In genomic region chr12:24903305-24904088, GRCh38 we compare ENCODE assay signal across 9 cellular contexts. TPM values are rescaled to one million over a fixed set of nuclear protein-coding genes. Genes with fewer than 3 reads are reported as not detected.
A peak's percentile ranks its signal among the peaks of the same experiment; 100 is the strongest.
DNase-seq lines count a peak whose midpoint lies in the region; ATAC-seq and TF ChIP-seq lines count a peak whose summit lies in the region.
"Had no signal": no experiment of that assay in that cellular context is flagged by ENCODE, and none has a peak within 500 bp of the region (broad histone marks: within the 10 kb centered on the region; RNA-seq: fewer than 3 reads in every experiment).

No MANE protein-coding gene starts in this region.

- peak in 1 of 3 donors; percentile 36 for TF ChIP-seq POLR2A in body of pancreas (IDR thresholded peaks at IDR 0.05)

- H3K36me3 ChIP-seq in lung (ENCODE audit: control insufficient read depth in 2 of 2, insufficient read depth in 2 of 2, low read length in 2 of 2) (no peaks in the 10 kb centered on the region), thymus (ENCODE audit: control insufficient read depth, insufficient read depth) (no peaks in the 10 kb centered on the region), body of pancreas (replicated peaks in 1 of 2; ENCODE audit: insufficient read depth in 1 of 2, low read depth in 2 of 2) (no peaks in the 10 kb centered on the region)

- peaks cover 34% of the 10 kb centered on the region for H3K4me1 Mint-ChIP-seq in activated CD4-positive, alpha-beta T cell treated with anti-CD3 and anti-CD28 coated beads, Interleukin-2, amount 10 ng/mL, durations not matched to agents 7 days and 5 days

- H3K36me3 Mint-ChIP-seq in activated CD4-positive, alpha-beta T cell treated with anti-CD3 and anti-CD28 coated beads, Interleukin-2, amount 10 ng/mL, durations not matched to agents 7 days and 5 days (ENCODE audit: low read depth): peaks cover 4% of the 10 kb centered on the region

- H3K27me3 Mint-ChIP-seq in activated CD4-positive, alpha-beta T cell treated with anti-CD3 and anti-CD28 coated beads, Interleukin-2, amount 10 ng/mL, durations not matched to agents 7 days and 5 days: peaks cover 14% of the 10 kb centered on the region

- no peaks in the 10 kb centered on the region for H3K9me3 ChIP-seq in lung (ENCODE audit: control insufficient read depth in 2 of 2, insufficient read depth in 1 of 2, low read length in 1 of 2)
- H3K9me3 ChIP-seq in thymus (ENCODE audit: control insufficient read depth): no peaks in the 10 kb centered on the region
- H3K9me3 ChIP-seq in body of pancreas: no peaks in the 10 kb centered on the region

- H3K4me3 ChIP-seq in lung: peak overlapping the region; percentile 63
- peak overlapping the region; percentile 63 for H3K4me3 ChIP-seq in thymus (ENCODE audit: low read length)
- no peak overlapping the region for H3K4me3 ChIP-seq in body of pancreas

- peak; percentile 9 for DNase-seq in activated CD4-positive, alpha-beta T cell treated with anti-CD3 and anti-CD28 coated beads, Interleukin-2, amount 10 ng/mL, durations not matched to agents 7 days and 5 days
- no peak for DNase-seq in activated CD4-positive, alpha-beta T cell treated with anti-CD3 and anti-CD28 coated beads for 1 hour
- DNase-seq in caudate nucleus (lab: John Stamatoyannopoulos, UW) (peak in 31 of 61 donors; percentile 9 to 77 (median 60)), lung (ENCODE audit: low spot score) (no peak), body of pancreas (no peak)

- CTCF ChIA-PET in activated CD4-positive, alpha-beta T cell treated with anti-CD3 and anti-CD28 coated beads, Interleukin-2, amount 10 ng/mL, durations not matched to agents 7 days and 5 days (lab: Charles Lee): interaction anchor here (1.0 to 1.6 kb wide), 3 partner anchors 10 to 63 kb away, joined by 3 to 9 read pairs (median 4); no protein-coding TSS in a partner anchor

- WGBS in lung, 2 donors: 9 to 25% methylated on average over 27 of the region's 27 CpGs
- 3% methylated on average over 27 of the region's 27 CpGs for WGBS in thymus
- WGBS in body of pancreas, 2 donors: 51 to 76% methylated on average over 27 of the region's 27 CpGs

- TF ChIP-seq CTCF in lung (IDR thresholded peaks at IDR 0.05; ENCODE audit: control extremely low read depth, extremely low read depth) (no peak), body of pancreas (IDR thresholded peaks at IDR 0.05) (no peak)

- H3K27me3 ChIP-seq in lung (ENCODE audit: control insufficient read depth, insufficient read depth): no peaks in the 10 kb centered on the region
- H3K27me3 ChIP-seq in thymus (ENCODE audit: control insufficient read depth, insufficient read depth): peaks cover 13% of the 10 kb centered on the region
- no peaks in the 10 kb centered on the region for H3K27me3 ChIP-seq in body of pancreas

- POLR2A ChIA-PET in activated CD4-positive, alpha-beta T cell treated with anti-CD3 and anti-CD28 coated beads, Interleukin-2, amount 10 ng/mL, durations not matched to agents 7 days and 5 days (lab: Charles Lee): no interaction called here

- ATAC-seq in lung (ENCODE audit: insufficient read depth, low FRiP score) (no peak), GM18511 (IDR thresholded peaks at IDR 0.05; ENCODE audit: unreplicated experiment) (no peak), body of pancreas (no peak), GM18502 (IDR thresholded peaks at IDR 0.05; ENCODE audit: poor library complexity, unreplicated experiment) (no peak)

- H3K27ac ChIP-seq in caudate nucleus (ENCODE audit: low read depth, low read length): peak overlapping the region; percentile 77
- H3K27ac ChIP-seq in lung (ENCODE audit: low read depth in 1 of 2, low read length in 1 of 2): peak overlapping the region in 1 of 2 donors; percentile 58
- H3K27ac ChIP-seq in thymus (ENCODE audit: low read depth): no peak overlapping the region
- peak overlapping the region in 1 of 4 donors; percentile 62 for H3K27ac ChIP-seq in body of pancreas
- H3K27ac ChIP-seq: C4-2B had no signal

- H3K4me1 ChIP-seq in lung (ENCODE audit: control insufficient read depth in 2 of 2, insufficient read depth in 2 of 2, low read length in 2 of 2): peaks cover 0 to 2% of the 10 kb centered on the region in 2 donors
- H3K4me1 ChIP-seq in thymus (ENCODE audit: control insufficient read depth, insufficient read depth, low read length): peaks cover 19% of the 10 kb centered on the region
- no peaks in the 10 kb centered on the region for H3K4me1 ChIP-seq in body of pancreas

- no peaks in the 10 kb centered on the region for H3K9me3 Mint-ChIP-seq in activated CD4-positive, alpha-beta T cell treated with anti-CD3 and anti-CD28 coated beads, Interleukin-2, amount 10 ng/mL, durations not matched to agents 7 days and 5 days

- H3K27ac Mint-ChIP-seq in activated CD4-positive, alpha-beta T cell treated with anti-CD3 and anti-CD28 coated beads, Interleukin-2, amount 10 ng/mL, durations not matched to agents 7 days and 5 days: peak overlapping the region; percentile 47

- intact Hi-C loops in body of pancreas (cut with DNase I): no loop called here

- H3K4me3 Mint-ChIP-seq in activated CD4-positive, alpha-beta T cell treated with anti-CD3 and anti-CD28 coated beads, Interleukin-2, amount 10 ng/mL, durations not matched to agents 7 days and 5 days: peak overlapping the region; percentile 90

RNA-seq across cellular contexts. Expression of gene BCAT1, which starts 45.4 kb away (rescaled TPM):
- total RNA-seq in activated CD4-positive, alpha-beta T cell treated with anti-CD3 and anti-CD28 coated beads, Interleukin-2, amount 10 ng/mL, durations not matched to agents 7 days and 5 days: 1 to 10 TPM; 6.9 to 7.3 TPM
- 10 to 100 TPM; 61.3 to 94.9 TPM for total RNA-seq in lung
- polyA plus RNA-seq in lung: 10 to 100 TPM; 11.7 to 20.5 TPM
- 6.0 TPM for polyA plus RNA-seq in thymus
- 10 to 100 TPM; 30.0 to 59.7 TPM for total RNA-seq in body of pancreas

Comparison
In these comparisons a context has a peak if more than half of its experiments do, and no peak if none do; other contexts are left out.
1. DNase-seq: peak in activated CD4-positive, alpha-beta T cell treated with anti-CD3 and anti-CD28 coated beads, Interleukin-2, amount 10 ng/mL, durations not matched to agents 7 days and 5 days (single experiment) and caudate nucleus (31 of 61); none in activated CD4-positive, alpha-beta T cell treated with anti-CD3 and anti-CD28 coated beads for 1 hour (single experiment), lung (single experiment) and body of pancreas (0 of 4).
2. H3K4me3 ChIP-seq: peak in lung (single experiment) and thymus (single experiment); none in body of pancreas (0 of 2).